Comparison of ENCODE assay signal across 1 cellular context in the genomic region with DNA sequence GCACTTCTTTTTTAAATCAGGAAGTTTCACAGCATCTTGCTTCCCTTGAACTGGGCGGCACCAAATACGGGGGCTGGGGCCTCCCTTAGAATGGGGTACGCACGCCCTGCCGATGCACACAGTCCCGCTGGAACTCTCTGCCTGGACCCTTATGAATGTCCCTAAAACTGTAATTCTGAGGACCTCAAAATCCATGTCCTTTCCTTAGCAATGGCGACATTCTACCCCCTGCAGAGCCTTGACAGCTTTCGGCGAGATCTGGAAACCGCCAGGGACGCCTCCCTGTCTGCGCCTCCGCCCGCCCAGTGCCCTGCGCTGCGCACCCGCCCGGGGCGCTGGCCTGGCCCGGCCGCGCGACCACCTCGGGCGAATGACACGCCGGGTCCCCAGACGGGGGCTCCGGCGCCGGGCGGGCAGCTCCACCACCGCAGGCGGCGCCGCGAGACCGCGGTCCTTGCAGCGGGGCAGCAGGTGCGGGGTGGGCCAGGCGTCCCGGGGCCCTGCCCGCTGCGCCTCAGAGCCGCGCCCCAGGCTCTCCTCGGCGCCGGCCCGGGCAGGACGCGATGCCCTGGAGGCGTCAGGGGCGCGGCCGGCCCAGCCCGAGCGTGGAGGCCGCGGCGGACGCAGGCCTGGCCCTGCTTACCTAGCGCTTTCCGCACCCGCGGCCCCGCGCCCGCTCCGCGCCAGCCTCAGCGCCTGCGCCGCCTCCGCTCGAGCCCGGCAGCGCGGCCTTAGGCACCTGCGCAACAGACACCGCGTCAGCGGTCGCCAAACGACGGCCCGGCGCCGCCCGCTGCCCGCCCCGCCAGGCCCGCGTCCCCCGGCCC.
A peak's percentile ranks its signal among the peaks of the same experiment; 100 is the strongest.
TF ChIP-seq lines count a peak whose summit lies in the region.

No MANE protein-coding gene starts in this region.

TF ChIP-seq in HepG2, 621 proteins besides CTCF, POLR2A, EP300 and RAD21 (continued from another document and continues in another):
- no peak for TF ChIP-seq AFF4 (CRISPR knock-in tag; IDR thresholded peaks at IDR 0.05)
- TF ChIP-seq HDAC1 (CRISPR knock-in tag; IDR thresholded peaks at IDR 0.05): no peak
- no peak for TF ChIP-seq ZNF296 (CRISPR knock-in tag; conservative IDR thresholded peaks at IDR 0.05)
- no peak for TF ChIP-seq SATB2 (CRISPR knock-in tag; IDR thresholded peaks at IDR 0.05)
- no peak for TF ChIP-seq ARID2 (CRISPR knock-in tag; IDR thresholded peaks at IDR 0.05; ENCODE audit: borderline replicate concordance)
- TF ChIP-seq NR2F6 (IDR thresholded peaks at IDR 0.05): no peak
- no peak for TF ChIP-seq NR2F6 (CRISPR knock-in tag; IDR thresholded peaks at IDR 0.05)
- TF ChIP-seq ZNF547 (CRISPR knock-in tag; IDR thresholded peaks at IDR 0.05): no peak
- no peak for TF ChIP-seq ZFP82 (CRISPR knock-in tag; IDR thresholded peaks at IDR 0.05; ENCODE audit: borderline replicate concordance)
- peak; percentile 35; the same call in 1 of the 2 replicates for TF ChIP-seq TBX2 (CRISPR knock-in tag; IDR thresholded peaks at IDR 0.05; ENCODE audit: borderline replicate concordance)
- TF ChIP-seq RCOR2 (CRISPR knock-in tag; IDR thresholded peaks at IDR 0.05): peak; percentile 11; the same call in 1 of the 2 replicates
- peak; percentile 72; the same call in 1 of the 2 replicates for TF ChIP-seq TGIF2 (CRISPR knock-in tag; IDR thresholded peaks at IDR 0.05)
- no peak for TF ChIP-seq MAFF (IDR thresholded peaks at IDR 0.05; ENCODE audit: low read depth, low read length)
- TF ChIP-seq ZFAT (CRISPR knock-in tag; conservative IDR thresholded peaks at IDR 0.05): no peak
- TF ChIP-seq ZNF557 (CRISPR knock-in tag; IDR thresholded peaks at IDR 0.05): no peak
- no peak for TF ChIP-seq CHD4 (IDR thresholded peaks at IDR 0.05; ENCODE audit: borderline replicate concordance, low read length)
- TF ChIP-seq, protein P1, sequence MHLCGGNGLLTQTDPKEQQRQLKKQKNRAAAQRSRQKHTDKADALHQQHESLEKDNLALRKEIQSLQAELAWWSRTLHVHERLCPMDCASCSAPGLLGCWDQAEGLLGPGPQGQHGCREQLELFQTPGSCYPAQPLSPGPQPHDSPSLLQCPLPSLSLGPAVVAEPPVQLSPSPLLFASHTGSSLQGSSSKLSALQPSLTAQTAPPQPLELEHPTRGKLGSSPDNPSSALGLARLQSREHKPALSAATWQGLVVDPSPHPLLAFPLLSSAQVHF (CRISPR knock-in tag; IDR thresholded peaks at IDR 0.05): no peak
- TF ChIP-seq, protein P2, sequence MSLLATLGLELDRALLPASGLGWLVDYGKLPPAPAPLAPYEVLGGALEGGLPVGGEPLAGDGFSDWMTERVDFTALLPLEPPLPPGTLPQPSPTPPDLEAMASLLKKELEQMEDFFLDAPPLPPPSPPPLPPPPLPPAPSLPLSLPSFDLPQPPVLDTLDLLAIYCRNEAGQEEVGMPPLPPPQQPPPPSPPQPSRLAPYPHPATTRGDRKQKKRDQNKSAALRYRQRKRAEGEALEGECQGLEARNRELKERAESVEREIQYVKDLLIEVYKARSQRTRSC (CRISPR knock-in tag; IDR thresholded peaks at IDR 0.05; ENCODE audit: low read depth): no peak
- no peak for TF ChIP-seq ARNT (IDR thresholded peaks at IDR 0.05)
- TF ChIP-seq, protein P3, sequence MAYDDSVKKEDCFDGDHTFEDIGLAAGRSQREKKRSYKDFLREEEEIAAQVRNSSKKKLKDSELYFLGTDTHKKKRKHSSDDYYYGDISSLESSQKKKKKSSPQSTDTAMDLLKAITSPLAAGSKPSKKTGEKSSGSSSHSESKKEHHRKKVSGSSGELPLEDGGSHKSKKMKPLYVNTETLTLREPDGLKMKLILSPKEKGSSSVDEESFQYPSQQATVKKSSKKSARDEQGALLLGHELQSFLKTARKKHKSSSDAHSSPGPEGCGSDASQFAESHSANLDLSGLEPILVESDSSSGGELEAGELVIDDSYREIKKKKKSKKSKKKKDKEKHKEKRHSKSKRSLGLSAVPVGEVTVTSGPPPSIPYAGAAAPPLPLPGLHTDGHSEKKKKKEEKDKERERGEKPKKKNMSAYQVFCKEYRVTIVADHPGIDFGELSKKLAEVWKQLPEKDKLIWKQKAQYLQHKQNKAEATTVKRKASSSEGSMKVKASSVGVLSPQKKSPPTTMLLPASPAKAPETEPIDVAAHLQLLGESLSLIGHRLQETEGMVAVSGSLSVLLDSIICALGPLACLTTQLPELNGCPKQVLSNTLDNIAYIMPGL (CRISPR knock-in tag; IDR thresholded peaks at IDR 0.05; ENCODE audit: borderline replicate concordance in 1 of 2, low read depth in 1 of 2): 0 out of 4 replicates have a peak, but pooled peaks of 1 of the 2 experiments have one; percentile 20
- peak; percentile 21; the same call in 1 of the 2 replicates for TF ChIP-seq IKZF5 (CRISPR knock-in tag; IDR thresholded peaks at IDR 0.05)
- no peak for TF ChIP-seq JUN (CRISPR knock-in tag; IDR thresholded peaks at IDR 0.05)
- TF ChIP-seq, protein P4, sequence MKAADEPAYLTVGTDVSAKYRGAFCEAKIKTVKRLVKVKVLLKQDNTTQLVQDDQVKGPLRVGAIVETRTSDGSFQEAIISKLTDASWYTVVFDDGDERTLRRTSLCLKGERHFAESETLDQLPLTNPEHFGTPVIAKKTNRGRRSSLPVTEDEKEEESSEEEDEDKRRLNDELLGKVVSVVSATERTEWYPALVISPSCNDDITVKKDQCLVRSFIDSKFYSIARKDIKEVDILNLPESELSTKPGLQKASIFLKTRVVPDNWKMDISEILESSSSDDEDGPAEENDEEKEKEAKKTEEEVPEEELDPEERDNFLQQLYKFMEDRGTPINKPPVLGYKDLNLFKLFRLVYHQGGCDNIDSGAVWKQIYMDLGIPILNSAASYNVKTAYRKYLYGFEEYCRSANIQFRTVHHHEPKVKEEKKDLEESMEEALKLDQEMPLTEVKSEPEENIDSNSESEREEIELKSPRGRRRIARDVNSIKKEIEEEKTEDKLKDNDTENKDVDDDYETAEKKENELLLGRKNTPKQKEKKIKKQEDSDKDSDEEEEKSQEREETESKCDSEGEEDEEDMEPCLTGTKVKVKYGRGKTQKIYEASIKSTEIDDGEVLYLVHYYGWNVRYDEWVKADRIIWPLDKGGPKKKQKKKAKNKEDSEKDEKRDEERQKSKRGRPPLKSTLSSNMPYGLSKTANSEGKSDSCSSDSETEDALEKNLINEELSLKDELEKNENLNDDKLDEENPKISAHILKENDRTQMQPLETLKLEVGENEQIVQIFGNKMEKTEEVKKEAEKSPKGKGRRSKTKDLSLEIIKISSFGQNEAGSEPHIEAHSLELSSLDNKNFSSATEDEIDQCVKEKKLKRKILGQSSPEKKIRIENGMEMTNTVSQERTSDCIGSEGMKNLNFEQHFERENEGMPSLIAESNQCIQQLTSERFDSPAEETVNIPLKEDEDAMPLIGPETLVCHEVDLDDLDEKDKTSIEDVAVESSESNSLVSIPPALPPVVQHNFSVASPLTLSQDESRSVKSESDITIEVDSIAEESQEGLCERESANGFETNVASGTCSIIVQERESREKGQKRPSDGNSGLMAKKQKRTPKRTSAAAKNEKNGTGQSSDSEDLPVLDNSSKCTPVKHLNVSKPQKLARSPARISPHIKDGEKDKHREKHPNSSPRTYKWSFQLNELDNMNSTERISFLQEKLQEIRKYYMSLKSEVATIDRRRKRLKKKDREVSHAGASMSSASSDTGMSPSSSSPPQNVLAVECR (CRISPR knock-in tag; IDR thresholded peaks at IDR 0.05; ENCODE audit: borderline replicate concordance): peak; percentile 68
- no peak for TF ChIP-seq SIX4 (CRISPR knock-in tag; IDR thresholded peaks at IDR 0.05)
- no peak for TF ChIP-seq SMAD1 (CRISPR knock-in tag; IDR thresholded peaks at IDR 0.05; ENCODE audit: borderline replicate concordance, low read depth)
- TF ChIP-seq HBP1 (CRISPR knock-in tag; IDR thresholded peaks at IDR 0.05; ENCODE audit: low read depth): no peak
- TF ChIP-seq, protein P5, sequence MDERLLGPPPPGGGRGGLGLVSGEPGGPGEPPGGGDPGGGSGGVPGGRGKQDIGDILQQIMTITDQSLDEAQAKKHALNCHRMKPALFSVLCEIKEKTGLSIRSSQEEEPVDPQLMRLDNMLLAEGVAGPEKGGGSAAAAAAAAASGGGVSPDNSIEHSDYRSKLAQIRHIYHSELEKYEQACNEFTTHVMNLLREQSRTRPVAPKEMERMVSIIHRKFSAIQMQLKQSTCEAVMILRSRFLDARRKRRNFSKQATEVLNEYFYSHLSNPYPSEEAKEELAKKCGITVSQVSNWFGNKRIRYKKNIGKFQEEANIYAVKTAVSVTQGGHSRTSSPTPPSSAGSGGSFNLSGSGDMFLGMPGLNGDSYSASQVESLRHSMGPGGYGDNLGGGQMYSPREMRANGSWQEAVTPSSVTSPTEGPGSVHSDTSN (CRISPR knock-in tag; IDR thresholded peaks at IDR 0.05): no peak
- no peak for TF ChIP-seq FOXA1 (IDR thresholded peaks at IDR 0.05)
- no peak for TF ChIP-seq FOXA1 (CRISPR knock-in tag; IDR thresholded peaks at IDR 0.05)
- no peak for TF ChIP-seq NPAS2 (CRISPR knock-in tag; IDR thresholded peaks at IDR 0.05; ENCODE audit: borderline replicate concordance)
- 0 out of 2 replicates have a peak, but pooled peaks have one; percentile 3 for TF ChIP-seq KLF12 (CRISPR knock-in tag; IDR thresholded peaks at IDR 0.05; ENCODE audit: borderline replicate concordance)
- TF ChIP-seq DDIT3 (CRISPR knock-in tag; IDR thresholded peaks at IDR 0.05): no peak
- TF ChIP-seq CBX5 (CRISPR knock-in tag; IDR thresholded peaks at IDR 0.05; ENCODE audit: borderline replicate concordance): no peak
- 0 out of 2 replicates have a peak, but pooled peaks have one; percentile 1 for TF ChIP-seq SPEN (CRISPR knock-in tag; IDR thresholded peaks at IDR 0.05; ENCODE audit: low read depth)
- no peak for TF ChIP-seq RAD51 (IDR thresholded peaks at IDR 0.05; ENCODE audit: borderline replicate concordance)
- TF ChIP-seq SRY (CRISPR knock-in tag; IDR thresholded peaks at IDR 0.05): no peak
- TF ChIP-seq, protein P6, sequence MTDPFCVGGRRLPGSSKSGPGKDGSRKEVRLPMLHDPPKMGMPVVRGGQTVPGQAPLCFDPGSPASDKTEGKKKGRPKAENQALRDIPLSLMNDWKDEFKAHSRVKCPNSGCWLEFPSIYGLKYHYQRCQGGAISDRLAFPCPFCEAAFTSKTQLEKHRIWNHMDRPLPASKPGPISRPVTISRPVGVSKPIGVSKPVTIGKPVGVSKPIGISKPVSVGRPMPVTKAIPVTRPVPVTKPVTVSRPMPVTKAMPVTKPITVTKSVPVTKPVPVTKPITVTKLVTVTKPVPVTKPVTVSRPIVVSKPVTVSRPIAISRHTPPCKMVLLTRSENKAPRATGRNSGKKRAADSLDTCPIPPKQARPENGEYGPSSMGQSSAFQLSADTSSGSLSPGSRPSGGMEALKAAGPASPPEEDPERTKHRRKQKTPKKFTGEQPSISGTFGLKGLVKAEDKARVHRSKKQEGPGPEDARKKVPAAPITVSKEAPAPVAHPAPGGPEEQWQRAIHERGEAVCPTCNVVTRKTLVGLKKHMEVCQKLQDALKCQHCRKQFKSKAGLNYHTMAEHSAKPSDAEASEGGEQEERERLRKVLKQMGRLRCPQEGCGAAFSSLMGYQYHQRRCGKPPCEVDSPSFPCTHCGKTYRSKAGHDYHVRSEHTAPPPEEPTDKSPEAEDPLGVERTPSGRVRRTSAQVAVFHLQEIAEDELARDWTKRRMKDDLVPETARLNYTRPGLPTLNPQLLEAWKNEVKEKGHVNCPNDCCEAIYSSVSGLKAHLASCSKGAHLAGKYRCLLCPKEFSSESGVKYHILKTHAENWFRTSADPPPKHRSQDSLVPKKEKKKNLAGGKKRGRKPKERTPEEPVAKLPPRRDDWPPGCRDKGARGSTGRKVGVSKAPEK (CRISPR knock-in tag; IDR thresholded peaks at IDR 0.05; ENCODE audit: borderline replicate concordance): no peak
- TF ChIP-seq SMYD3 (CRISPR knock-in tag; IDR thresholded peaks at IDR 0.05): no peak
- no peak for TF ChIP-seq AGO2 (optimal IDR thresholded peaks at IDR 0.05; ENCODE audit: low read depth, low read length)
- TF ChIP-seq GABPA (IDR thresholded peaks at IDR 0.05; ENCODE audit: low read depth, low read length): no peak
- TF ChIP-seq GABPA (CRISPR knock-in tag; IDR thresholded peaks at IDR 0.05; ENCODE audit: low read depth): no peak
- TF ChIP-seq ZSCAN12 (CRISPR knock-in tag; IDR thresholded peaks at IDR 0.05): no peak
